Comparison of ENCODE assay signal across 15 cellular contexts in genomic region chr1:164589408-164589807, GRCh38. TPM values are rescaled to one million over a fixed set of nuclear protein-coding genes. Genes with fewer than 3 reads are reported as not detected.
DNase-seq lines count a peak whose midpoint lies in the region; ATAC-seq, FAIRE-seq and TF ChIP-seq lines count a peak whose summit lies in the region.
"Had no signal": no experiment of that assay in that cellular context is flagged by ENCODE, and none has a peak within 500 bp of the region (broad histone marks: within the 10 kb centered on the region; RNA-seq: fewer than 3 reads in every experiment).

No MANE protein-coding gene starts in this region.

- ATAC-seq in GM23338: no peak
- ATAC-seq in HG02970 (IDR thresholded peaks at IDR 0.05; ENCODE audit: low FRiP score, unreplicated experiment): no peak
- ATAC-seq: HepG2 had no signal

- H3K36me3 ChIP-seq in GM23338 (ENCODE audit: insufficient read depth) (no peaks in the 10 kb centered on the region), mesendoderm (ENCODE audit: control insufficient read depth, insufficient read depth, low read length) (no peaks in the 10 kb centered on the region), spleen (no peaks in the 10 kb centered on the region)
- H3K36me3 ChIP-seq: BE2C had no signal

- H4K20me1 ChIP-seq in GM23338 (replicated peaks; ENCODE audit: insufficient read depth): peaks cover 10% of the 10 kb centered on the region

- peaks cover 95% of the 10 kb centered on the region for H3K79me2 ChIP-seq in GM23338 (replicated peaks; ENCODE audit: insufficient read depth)
- H3K79me2 ChIP-seq in mesendoderm (ENCODE audit: control insufficient read depth, insufficient read depth, low read length): peaks cover 17% of the 10 kb centered on the region

- no peaks in the 10 kb centered on the region for H3K9me3 ChIP-seq in spleen
- H3K9me3 ChIP-seq: BE2C had no signal

- DNase-seq in GM23338 (ENCODE audit: low spot score) (no peak), mesendoderm (no peak), spleen (no peak), NCI-H2171 (lab: John Stamatoyannopoulos, UW) (no peak), NCI-H1105 (lab: John Stamatoyannopoulos, UW) (no peak), GM19239 (ENCODE audit: insufficient read length, low spot score) (no peak)
- DNase-seq: activated CD8-positive, alpha-beta memory T cell treated with anti-CD3 and anti-CD28 coated beads, Interleukin-2, amount 50 U/mL, for 4 hours; activated naive CD8-positive, alpha-beta T cell treated with anti-CD3 and anti-CD28 coated beads, Interleukin-2, amount 10 ng/mL, durations not matched to agents 7 days and 5 days; BE2C; dorsolateral prefrontal cortex; NCI-H774; SHP77 treated with DMSO at 0.1 percent for 48 hours had no signal

- no peak for FAIRE-seq in GM19239 (lab: Jason Lieb, UNC)
- FAIRE-seq: HepG2 had no signal

- H3K4me2 ChIP-seq in GM23338: peak overlapping the region; percentile 74
- no peak overlapping the region for H3K4me2 ChIP-seq in mesendoderm (ENCODE audit: low read length)

- H2BK15ac ChIP-seq in mesendoderm (replicated peaks; ENCODE audit: low read depth): no peak overlapping the region

- H3K9me3 Mint-ChIP-seq in GM23338: no peaks in the 10 kb centered on the region
- H3K9me3 Mint-ChIP-seq in brain: no peaks in the 10 kb centered on the region

- H3K36me3 Mint-ChIP-seq in GM23338 (ENCODE audit: low read depth): peaks cover 39% of the 10 kb centered on the region; the same call in 2 of the 3 replicates
- H3K36me3 Mint-ChIP-seq in brain: peaks cover 36% of the 10 kb centered on the region
- H3K36me3 Mint-ChIP-seq: activated naive CD8-positive, alpha-beta T cell treated with anti-CD3 and anti-CD28 coated beads, Interleukin-2, amount 10 ng/mL, durations not matched to agents 7 days and 5 days had no signal

- H2AFZ ChIP-seq in GM23338: no peak overlapping the region

- peak overlapping the region; percentile 17 for H3K9ac ChIP-seq in mesendoderm (ENCODE audit: low read length)

- intact Hi-C loops in spleen (cut with DNase I; ENCODE audit: low total_unique reads): no loop called here

- no peak overlapping the region for H4K5ac ChIP-seq in mesendoderm (ENCODE audit: low read length)

- TF ChIP-seq POLR2A in spleen (IDR thresholded peaks at IDR 0.05): no peak

- H2BK120ac ChIP-seq in mesendoderm (ENCODE audit: low read depth, low read length): no peak overlapping the region

- no peak overlapping the region for H3K4ac ChIP-seq in mesendoderm (ENCODE audit: low read depth, low read length)

- H3K4me3 ChIP-seq in GM23338: peak overlapping the region; percentile 47; the same call in 1 of the 2 replicates
- no peak overlapping the region for H3K4me3 ChIP-seq in mesendoderm (ENCODE audit: low read length)
- H3K4me3 ChIP-seq in spleen: peak overlapping the region in 1 of 8 donors; percentile 5

- peak overlapping the region; percentile 90 for H2AK5ac ChIP-seq in mesendoderm (ENCODE audit: low read length)

- peaks cover 10% of the 10 kb centered on the region; the same call in 1 of the 2 replicates for H3F3A ChIP-seq in GM23338 (replicated peaks; ENCODE audit: low read depth)

- H3K4me3 Mint-ChIP-seq in GM23338: peak overlapping the region; percentile 69
- peak overlapping the region; percentile 71 to 85 (median 83) for H3K4me3 Mint-ChIP-seq in brain
- H3K4me3 Mint-ChIP-seq: activated naive CD8-positive, alpha-beta T cell treated with anti-CD3 and anti-CD28 coated beads, Interleukin-2, amount 10 ng/mL, durations not matched to agents 7 days and 5 days had no signal

- no CpG with 5 or more reads among the region's 3 CpGs for WGBS in mesendoderm (ENCODE audit: extremely low coverage, insufficient coverage, low lambda C conversion rate)
- 45 to 56% (median 52%) methylated on average over 3 of the region's 3 CpGs for WGBS in spleen, 5 donors

- H3K56ac ChIP-seq in mesendoderm (ENCODE audit: low read length): peak overlapping the region; percentile 84

- no peak overlapping the region for H3K18ac ChIP-seq in mesendoderm (ENCODE audit: low read length)

- H3K4me1 ChIP-seq in GM23338 (ENCODE audit: insufficient read depth) (peaks cover 89% of the 10 kb centered on the region), mesendoderm (ENCODE audit: control insufficient read depth, low read depth, low read length) (peaks cover 32% of the 10 kb centered on the region), spleen (peaks cover 0 to 19% (median 5%) of the 10 kb centered on the region in 6 donors)
- H3K4me1 ChIP-seq: BE2C had no signal

- H3K27me3 Mint-ChIP-seq in GM23338 (ENCODE audit: insufficient read depth, low read depth, poor library complexity) (peaks cover 19% of the 10 kb centered on the region), brain (peaks cover 3% of the 10 kb centered on the region)

- peaks cover 16% of the 10 kb centered on the region for H3K79me1 ChIP-seq in mesendoderm (ENCODE audit: low read length)

- H3K27ac ChIP-seq in GM23338 (ENCODE audit: low read depth) (peak overlapping the region; percentile 94), mesendoderm (ENCODE audit: low read depth, low read length) (peak overlapping the region; percentile 68), spleen (peak overlapping the region in 5 of 8 donors; percentile 20 to 61 (median 33))

- no peaks in the 10 kb centered on the region for H3K9me2 ChIP-seq in GM23338 (ENCODE audit: insufficient read depth)

- no peak overlapping the region for H4K8ac ChIP-seq in mesendoderm (ENCODE audit: low read depth, low read length)

- peak overlapping the region; percentile 32 for H2BK5ac ChIP-seq in mesendoderm (ENCODE audit: low read length)

- H3K27me3 ChIP-seq in GM23338 (ENCODE audit: insufficient read depth) (no peaks in the 10 kb centered on the region), mesendoderm (ENCODE audit: insufficient read depth, low read length, poor library complexity) (no peaks in the 10 kb centered on the region), spleen (replicated peaks in 1 of 7) (peaks cover 0 to 12% (median 0%) of the 10 kb centered on the region in 7 donors)
- H3K27me3 ChIP-seq: BE2C, dorsolateral prefrontal cortex had no signal

- peak overlapping the region; percentile 96 for H3K27ac Mint-ChIP-seq in GM23338
- H3K27ac Mint-ChIP-seq in brain: peak overlapping the region; percentile 77 to 96 (median 86)
- H3K27ac Mint-ChIP-seq: activated naive CD8-positive, alpha-beta T cell treated with anti-CD3 and anti-CD28 coated beads, Interleukin-2, amount 10 ng/mL, durations not matched to agents 7 days and 5 days had no signal

- H3K4me1 Mint-ChIP-seq in GM23338 (peaks cover 93% of the 10 kb centered on the region), brain (peaks cover 96% of the 10 kb centered on the region)
- H3K4me1 Mint-ChIP-seq: activated naive CD8-positive, alpha-beta T cell treated with anti-CD3 and anti-CD28 coated beads, Interleukin-2, amount 10 ng/mL, durations not matched to agents 7 days and 5 days had no signal

- H3K23ac ChIP-seq in mesendoderm (ENCODE audit: low read length): no peak overlapping the region

- no peak for TF ChIP-seq CTCF in GM23338 (conservative IDR thresholded peaks at IDR 0.05; ENCODE audit: low read depth in 2 of 2)
- TF ChIP-seq CTCF in brain (conservative IDR thresholded peaks at IDR 0.05): no peak
- no peak for TF ChIP-seq CTCF in spleen (IDR thresholded peaks at IDR 0.05 in 8 of 11, conservative IDR thresholded peaks at IDR 0.05 in 3 of 11)

TF ChIP-seq in GM23338, 12 proteins besides CTCF, POLR2A, EP300 and RAD21 (continues in another document):
- TF ChIP-seq ETS1 (IDR thresholded peaks at IDR 0.05) (no peak), ZNF331 (CRISPR knock-in tag; IDR thresholded peaks at IDR 0.05; ENCODE audit: low read depth) (no peak), POLR2AphosphoS5 (IDR thresholded peaks at IDR 0.05; ENCODE audit: low read depth) (no peak), REST (IDR thresholded peaks at IDR 0.05; ENCODE audit: unreplicated experiment) (no peak), STAT1 (IDR thresholded peaks at IDR 0.05; ENCODE audit: unreplicated experiment) (no peak), NANOG (IDR thresholded peaks at IDR 0.05; ENCODE audit: borderline replicate concordance) (no peak)

RNA-seq across cellular contexts. Expression of gene PBX1, which starts 30.4 kb away (rescaled TPM):
- 84.2 and 104 TPM in 2 replicates for total RNA-seq in GM23338 (2014; rRNA removed; shearing (Covaris generic))
- polyA plus RNA-seq in GM23338 (2016; fragmentation: Nextera tagmentation; extraction: Ambion mirVana) (39.3 and 40.0 TPM in 2 replicates), brain (ENCODE audit: insufficient read depth, low read depth, low replicate concordance) (72.1 TPM), spleen (1 to 10 TPM; 3.4 to 4.5 (median 3.8) TPM)
- 43.0 TPM for polyA plus RNA-seq in mesendoderm (2013, experiment 1 of 2)
- 42.7 TPM for polyA plus RNA-seq in mesendoderm (2013, experiment 2 of 2)
- total RNA-seq in spleen: 10 to 100 TPM; 28.7 to 79.5 (median 33.8) TPM
- total RNA-seq: HepG2 had no signal

Comparison
In these comparisons a context has a peak if more than half of its experiments do, and no peak if none do; other contexts are left out.
1. H3K27ac ChIP-seq: peak in every context shown above with its lines; median percentile 94 in GM23338; 68 in mesendoderm; 33 in spleen.